Comparison of ENCODE assay signal across 1 cellular context in genomic region chr18:812673-813404, GRCh38.
TF ChIP-seq lines count a peak whose summit lies in the region.

No MANE protein-coding gene starts in this region.

TF ChIP-seq in K562, 482 proteins besides CTCF, POLR2A, EP300 and RAD21 (continued from another document and continues in another):
- TF ChIP-seq ZNF583 (CRISPR knock-in tag; IDR thresholded peaks at IDR 0.05) (no peak), ZBTB12 (CRISPR knock-in tag; IDR thresholded peaks at IDR 0.05) (no peak), ZBTB49 (CRISPR knock-in tag; IDR thresholded peaks at IDR 0.05; ENCODE audit: borderline replicate concordance) (peak; percentile 92; the same call in 1 of the 2 replicates), HDAC6 (IDR thresholded peaks at IDR 0.05; ENCODE audit: low read depth, low read length) (no peak), ZNF232 (CRISPR knock-in tag; IDR thresholded peaks at IDR 0.05) (peak; percentile 28; the same call in 1 of the 2 replicates), LCOR (CRISPR knock-in tag; IDR thresholded peaks at IDR 0.05) (peak; percentile 89), RREB1 (CRISPR knock-in tag; IDR thresholded peaks at IDR 0.05) (0 out of 2 replicates have a peak, but pooled peaks have one; percentile 18), ARID4B (CRISPR knock-in tag; IDR thresholded peaks at IDR 0.05) (peak; percentile 69), BCLAF1 (IDR thresholded peaks at IDR 0.05; ENCODE audit: borderline replicate concordance in 1 of 2, control insufficient read depth in 1 of 2, low read depth in 2 of 2, low read length in 1 of 2) (no peak), ZNF830 (CRISPR knock-in tag; IDR thresholded peaks at IDR 0.05) (0 out of 2 replicates have a peak, but pooled peaks have one; percentile 75), STAG1 (CRISPR knock-in tag; IDR thresholded peaks at IDR 0.05; ENCODE audit: borderline replicate concordance) (no peak), ZBTB8A (IDR thresholded peaks at IDR 0.05; ENCODE audit: partially characterized antibody) (no peak), NUFIP1 (IDR thresholded peaks at IDR 0.05; ENCODE audit: partially characterized antibody) (no peak), SUPT5H (IDR thresholded peaks at IDR 0.05) (peak; percentile 96), POLR2AphosphoS2 (IDR thresholded peaks at IDR 0.05; ENCODE audit: low read length) (no peak; the same call in 1 of the 2 replicates), SRSF3 (IDR thresholded peaks at IDR 0.05; ENCODE audit: insufficient read depth, low read length) (peak; percentile 92; the same call in 1 of the 2 replicates), ZNF561 (CRISPR knock-in tag; conservative IDR thresholded peaks at IDR 0.05) (no peak), DMBX1 (CRISPR knock-in tag; IDR thresholded peaks at IDR 0.05; ENCODE audit: borderline replicate concordance) (0 out of 2 replicates have a peak, but pooled peaks have one; percentile 13), HCFC1 (IDR thresholded peaks at IDR 0.05; ENCODE audit: low read depth, low read length) (no peak; the same call in 1 of the 2 replicates), ZNF197 (CRISPR knock-in tag; IDR thresholded peaks at IDR 0.05; ENCODE audit: low read depth) (no peak)
- TF ChIP-seq, protein P1, sequence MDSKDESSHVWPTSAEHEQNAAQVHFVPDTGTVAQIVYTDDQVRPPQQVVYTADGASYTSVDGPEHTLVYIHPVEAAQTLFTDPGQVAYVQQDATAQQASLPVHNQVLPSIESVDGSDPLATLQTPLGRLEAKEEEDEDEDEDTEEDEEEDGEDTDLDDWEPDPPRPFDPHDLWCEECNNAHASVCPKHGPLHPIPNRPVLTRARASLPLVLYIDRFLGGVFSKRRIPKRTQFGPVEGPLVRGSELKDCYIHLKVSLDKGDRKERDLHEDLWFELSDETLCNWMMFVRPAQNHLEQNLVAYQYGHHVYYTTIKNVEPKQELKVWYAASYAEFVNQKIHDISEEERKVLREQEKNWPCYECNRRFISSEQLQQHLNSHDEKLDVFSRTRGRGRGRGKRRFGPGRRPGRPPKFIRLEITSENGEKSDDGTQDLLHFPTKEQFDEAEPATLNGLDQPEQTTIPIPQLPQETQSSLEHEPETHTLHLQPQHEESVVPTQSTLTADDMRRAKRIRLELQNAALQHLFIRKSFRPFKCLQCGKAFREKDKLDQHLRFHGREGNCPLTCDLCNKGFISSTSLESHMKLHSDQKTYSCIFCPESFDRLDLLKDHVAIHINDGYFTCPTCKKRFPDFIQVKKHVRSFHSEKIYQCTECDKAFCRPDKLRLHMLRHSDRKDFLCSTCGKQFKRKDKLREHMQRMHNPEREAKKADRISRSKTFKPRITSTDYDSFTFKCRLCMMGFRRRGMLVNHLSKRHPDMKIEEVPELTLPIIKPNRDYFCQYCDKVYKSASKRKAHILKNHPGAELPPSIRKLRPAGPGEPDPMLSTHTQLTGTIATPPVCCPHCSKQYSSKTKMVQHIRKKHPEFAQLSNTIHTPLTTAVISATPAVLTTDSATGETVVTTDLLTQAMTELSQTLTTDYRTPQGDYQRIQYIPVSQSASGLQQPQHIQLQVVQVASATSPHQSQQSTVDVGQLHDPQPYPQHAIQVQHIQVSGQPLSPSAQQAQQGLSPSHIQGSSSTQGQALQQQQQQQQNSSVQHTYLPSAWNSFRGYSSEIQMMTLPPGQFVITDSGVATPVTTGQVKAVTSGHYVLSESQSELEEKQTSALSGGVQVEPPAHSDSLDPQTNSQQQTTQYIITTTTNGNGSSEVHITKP (IDR thresholded peaks at IDR 0.05; ENCODE audit: partially characterized antibody) = no peak
- TF ChIP-seq, protein P2, sequence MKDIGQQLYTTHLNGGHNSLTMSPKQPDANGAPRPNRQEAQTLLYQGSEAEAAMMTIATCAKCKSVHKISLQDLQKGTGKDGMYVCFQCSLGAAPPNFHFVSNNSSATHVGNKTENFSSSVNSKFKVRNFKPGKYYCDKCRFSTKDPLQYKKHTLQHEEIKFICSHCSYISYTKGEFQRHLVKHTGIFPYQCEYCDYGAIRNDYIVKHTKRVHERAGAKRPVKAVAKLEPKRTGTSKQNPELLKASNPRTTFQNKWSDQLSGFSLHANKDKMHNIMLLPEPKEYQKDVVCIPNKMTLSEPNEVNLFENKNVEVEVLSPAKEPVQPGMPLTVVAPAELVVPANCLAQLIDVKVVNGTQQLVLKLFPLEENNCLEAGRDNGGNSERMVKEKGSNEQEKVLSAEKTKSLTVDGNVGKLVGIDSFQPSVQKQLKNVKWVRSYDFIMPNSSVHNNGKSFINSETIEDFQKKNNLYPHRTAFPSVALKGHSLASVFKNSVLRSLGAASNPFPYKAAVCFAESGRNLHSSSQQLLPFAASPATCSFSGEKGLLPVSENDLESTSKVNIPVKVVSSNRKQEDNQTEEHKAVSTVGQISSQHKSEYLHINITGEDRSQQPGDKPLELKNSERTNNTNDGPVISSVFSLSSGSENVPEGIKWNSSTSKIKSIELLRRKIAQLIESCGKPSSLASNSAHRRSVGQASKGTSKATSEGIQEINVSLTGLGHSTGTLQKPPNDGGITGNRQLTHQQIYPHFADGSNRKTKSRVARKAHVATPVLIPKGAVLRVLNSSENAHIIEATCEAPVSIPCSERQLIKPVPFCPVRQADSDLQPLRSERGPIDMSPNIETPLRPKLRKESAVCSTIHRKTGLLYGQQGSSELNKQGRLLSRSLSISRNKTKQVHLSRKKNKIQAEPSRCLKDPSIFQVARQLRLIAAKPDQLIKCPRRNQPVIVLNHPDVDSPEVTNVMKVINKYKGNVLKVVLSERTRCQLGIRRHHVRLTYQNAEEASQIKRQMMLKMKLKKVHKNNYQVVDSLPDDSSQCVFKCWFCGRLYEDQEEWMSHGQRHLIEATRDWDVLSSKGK (CRISPR knock-in tag; IDR thresholded peaks at IDR 0.05) = 0 out of 2 replicates have a peak, but pooled peaks have one; percentile 60
- TF ChIP-seq, protein P3, sequence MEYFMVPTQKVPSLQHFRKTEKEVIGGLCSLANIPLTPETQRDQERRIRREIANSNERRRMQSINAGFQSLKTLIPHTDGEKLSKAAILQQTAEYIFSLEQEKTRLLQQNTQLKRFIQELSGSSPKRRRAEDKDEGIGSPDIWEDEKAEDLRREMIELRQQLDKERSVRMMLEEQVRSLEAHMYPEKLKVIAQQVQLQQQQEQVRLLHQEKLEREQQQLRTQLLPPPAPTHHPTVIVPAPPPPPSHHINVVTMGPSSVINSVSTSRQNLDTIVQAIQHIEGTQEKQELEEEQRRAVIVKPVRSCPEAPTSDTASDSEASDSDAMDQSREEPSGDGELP (CRISPR knock-in tag; IDR thresholded peaks at IDR 0.05; ENCODE audit: borderline replicate concordance) = peak; percentile 73; the same call in 1 of the 2 replicates
- TF ChIP-seq, protein P4, sequence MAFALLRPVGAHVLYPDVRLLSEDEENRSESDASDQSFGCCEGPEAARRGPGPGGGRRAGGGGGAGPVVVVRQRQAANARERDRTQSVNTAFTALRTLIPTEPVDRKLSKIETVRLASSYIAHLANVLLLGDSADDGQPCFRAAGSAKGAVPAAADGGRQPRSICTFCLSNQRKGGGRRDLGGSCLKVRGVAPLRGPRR (CRISPR knock-in tag; IDR thresholded peaks at IDR 0.05) = no peak
